ENCODE assay signal across 9 cellular contexts in the genomic region with DNA sequence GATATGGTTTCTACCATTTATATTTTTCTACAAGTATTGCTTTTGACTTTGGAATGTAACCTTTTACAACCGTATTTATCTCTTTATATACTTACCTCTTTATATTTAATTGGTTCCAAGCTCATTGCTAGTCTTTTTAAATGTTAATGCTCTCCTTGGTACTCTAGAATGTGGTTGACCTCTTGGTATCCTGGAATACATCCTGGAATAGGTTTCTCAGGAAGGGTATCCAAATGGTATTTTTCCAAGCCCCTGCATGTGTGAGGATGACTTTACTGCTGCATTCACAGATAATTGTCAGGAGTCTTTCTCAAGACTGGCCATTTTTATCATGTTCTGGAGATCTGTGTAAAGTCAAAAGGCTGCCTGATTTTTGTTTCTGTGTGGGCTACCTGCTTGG. TPM values are rescaled to one million over a fixed set of nuclear protein-coding genes. Genes with fewer than 3 reads are reported as not detected.
"Had no signal": no experiment of that assay in that cellular context is flagged by ENCODE, and none has a peak within 500 bp of the region (broad histone marks: within the 10 kb centered on the region; RNA-seq: fewer than 3 reads in every experiment).

No MANE protein-coding gene starts in this region.

- H2AFZ ChIP-seq: GM23338 had no signal

- ATAC-seq: GM23338, HepG2 had no signal

- H3K27ac Mint-ChIP-seq: GM23338, HFFc6, IgD-negative memory B cell had no signal

- H3K4me2 ChIP-seq: GM23338 had no signal

- H3K4me3 ChIP-seq: GM23338, HAP-1 had no signal

- H3K4me3 Mint-ChIP-seq: GM23338, HFFc6, IgD-negative memory B cell had no signal

- H3K4me1 ChIP-seq: HAP-1 had no signal

- H3K27ac ChIP-seq: HL-60 had no signal

- H3K36me3 ChIP-seq: HAP-1 had no signal

- FAIRE-seq: HepG2 had no signal

- DNase-seq: H7, HFFc6, KG1 had no signal

- H3K9me3 ChIP-seq: HAP-1 had no signal

- H3K36me3 Mint-ChIP-seq: IgD-negative memory B cell had no signal

- H3K4me1 Mint-ChIP-seq: IgD-negative memory B cell had no signal

RNA-seq across cellular contexts. Expression of a gene that starts 30.2 kb away (rescaled TPM):
- total RNA-seq: HFFc6, HT1080 had no signal
